21 cellular contexts compared by ENCODE assay signal in the genomic region with DNA sequence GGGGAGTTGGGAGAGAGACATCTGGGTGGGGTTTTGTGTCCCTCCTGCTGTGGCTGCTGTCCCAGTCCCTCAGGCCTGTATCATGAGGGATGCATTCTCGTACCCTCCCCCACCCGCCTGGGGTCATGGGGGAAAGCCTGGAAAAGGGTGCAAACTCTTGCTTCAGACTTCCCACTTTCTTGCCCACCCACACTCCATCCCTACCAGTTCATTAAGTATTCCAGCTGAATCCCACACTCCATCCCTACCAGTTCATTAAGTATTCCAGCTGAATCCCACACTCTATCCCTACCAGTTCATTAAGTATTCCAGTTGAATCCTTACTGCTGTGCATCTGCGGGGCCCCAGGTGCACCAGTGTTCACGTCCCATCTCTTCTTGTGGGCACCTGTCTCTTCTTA.
A peak's percentile ranks its signal among the peaks of the same experiment; 100 is the strongest.
DNase-seq lines count a peak whose midpoint lies in the region; ATAC-seq, FAIRE-seq and TF ChIP-seq lines count a peak whose summit lies in the region.
"Had no signal": no experiment of that assay in that cellular context is flagged by ENCODE, and none has a peak within 500 bp of the region (broad histone marks: within the 10 kb centered on the region; RNA-seq: fewer than 3 reads in every experiment).

No MANE protein-coding gene starts in this region.

- FAIRE-seq in astrocyte (lab: Jason Lieb, UNC) (no peak), pancreas (lab: Jason Lieb, UNC) (no peak)
- FAIRE-seq: A204.1, G401.6, GM12892 had no signal

- TF ChIP-seq CTCF in Caco-2 (IDR thresholded peaks at IDR 0.05; ENCODE audit: insufficient read depth in 1 of 2, low read depth in 1 of 2, low read length in 1 of 2, severe bottlenecking in 1 of 2, unreplicated experiment in 1 of 2) = no peak
- no peak for TF ChIP-seq CTCF in astrocyte (IDR thresholded peaks at IDR 0.05; ENCODE audit: insufficient read depth, low read depth, low read length)
- TF ChIP-seq CTCF in pancreas (IDR thresholded peaks at IDR 0.05) = no peak

- H2AFZ ChIP-seq in astrocyte (ENCODE audit: low read depth, low read length) = no peak overlapping the region

- no peaks in the 10 kb centered on the region for H3K27me3 Mint-ChIP-seq in Caco-2 (ENCODE audit: insufficient read depth, unreplicated experiment)
- no peaks in the 10 kb centered on the region for H3K27me3 Mint-ChIP-seq in astrocyte (ENCODE audit: low read depth, unreplicated experiment)
- peaks cover 8% of the 10 kb centered on the region for H3K27me3 Mint-ChIP-seq in activated CD8-positive, alpha-beta memory T cell treated with anti-CD3 and anti-CD28 coated beads, Interleukin-2, amount 10 ng/mL, durations not matched to agents 7 days and 5 days
- H3K27me3 Mint-ChIP-seq: CD4-positive, alpha-beta T cell had no signal

- H3K4me2 ChIP-seq in astrocyte (ENCODE audit: low read length) (no peak overlapping the region), mesendoderm (ENCODE audit: low read length) (no peak overlapping the region)
- H3K4me2 ChIP-seq: BLaER1 treated with 17β-estradiol and CSF1 and Interleukin-3, amounts not matched to agents 10 nM and 100 nM had no signal

- no peaks in the 10 kb centered on the region for H3K36me3 ChIP-seq in Caco-2 (ENCODE audit: control insufficient read depth, insufficient read depth, low read length)
- H3K36me3 ChIP-seq in astrocyte (ENCODE audit: insufficient read depth, low read length) = no peaks in the 10 kb centered on the region
- no peaks in the 10 kb centered on the region for H3K36me3 ChIP-seq in mesendoderm (ENCODE audit: control insufficient read depth, insufficient read depth, low read length)
- no peaks in the 10 kb centered on the region for H3K36me3 ChIP-seq in pancreas
- H3K36me3 ChIP-seq: BE2C; BLaER1 treated with 17β-estradiol and CSF1 and Interleukin-3, amounts not matched to agents 10 nM and 100 nM had no signal

- ATAC-seq in pancreas = no peak
- ATAC-seq in activated CD8-positive, alpha-beta memory T cell treated with anti-CD3 and anti-CD28 coated beads, Interleukin-2, amount 10 ng/mL, durations not matched to agents 7 days and 5 days = no peak

- H3K9ac ChIP-seq in astrocyte (ENCODE audit: low read length) (no peak overlapping the region), mesendoderm (ENCODE audit: low read length) (peak overlapping the region; percentile 28)
- H3K9ac ChIP-seq: BLaER1 treated with 17β-estradiol and CSF1 and Interleukin-3, amounts not matched to agents 10 nM and 100 nM; GM23248 had no signal

- H3K9me3 Mint-ChIP-seq in Caco-2 (ENCODE audit: unreplicated experiment) (no peaks in the 10 kb centered on the region), astrocyte (ENCODE audit: unreplicated experiment) (no peaks in the 10 kb centered on the region)
- H3K9me3 Mint-ChIP-seq in activated CD8-positive, alpha-beta memory T cell treated with anti-CD3 and anti-CD28 coated beads, Interleukin-2, amount 10 ng/mL, durations not matched to agents 7 days and 5 days (ENCODE audit: low read depth) = no peaks in the 10 kb centered on the region
- H3K9me3 Mint-ChIP-seq: CD4-positive, alpha-beta T cell; CD8-positive, alpha-beta memory T cell had no signal

- BruUV-seq in Caco-2 (replicated peaks; lab: Mats Ljungman, UMichigan) = no TSS peak

- H2AK5ac ChIP-seq in mesendoderm (ENCODE audit: low read length) = peak overlapping the region; percentile 79

- H3K79me2 ChIP-seq in astrocyte (ENCODE audit: insufficient read depth, low read length) = no peaks in the 10 kb centered on the region
- no peaks in the 10 kb centered on the region for H3K79me2 ChIP-seq in mesendoderm (ENCODE audit: control insufficient read depth, insufficient read depth, low read length)

- peak overlapping the region; percentile 44 for H3K56ac ChIP-seq in mesendoderm (ENCODE audit: low read length)

- H4K8ac ChIP-seq in mesendoderm (ENCODE audit: low read depth, low read length) = no peak overlapping the region

- H3K4me3 Mint-ChIP-seq in Caco-2 (ENCODE audit: unreplicated experiment) (no peak overlapping the region), astrocyte (ENCODE audit: unreplicated experiment) (no peak overlapping the region)
- H3K4me3 Mint-ChIP-seq in activated CD8-positive, alpha-beta memory T cell treated with anti-CD3 and anti-CD28 coated beads, Interleukin-2, amount 10 ng/mL, durations not matched to agents 7 days and 5 days = no peak overlapping the region
- H3K4me3 Mint-ChIP-seq: CD4-positive, alpha-beta T cell; CD8-positive, alpha-beta memory T cell had no signal

- peak overlapping the region; percentile 59 for H4K5ac ChIP-seq in mesendoderm (ENCODE audit: low read length)

- intact Hi-C loops in Caco-2 (cut with micrococcal nuclease; ENCODE audit: unreplicated experiment) = no loop called here
- intact Hi-C loops in pancreas (cut with DNase I) = no loop called here

- H3K27me3 ChIP-seq in Caco-2 (replicated peaks; ENCODE audit: control insufficient read depth, insufficient read depth, low read length) (no peaks in the 10 kb centered on the region), astrocyte (ENCODE audit: insufficient read depth, low read length) (no peaks in the 10 kb centered on the region), mesendoderm (ENCODE audit: insufficient read depth, low read length, poor library complexity) (no peaks in the 10 kb centered on the region), pancreas (no peaks in the 10 kb centered on the region)
- H3K27me3 ChIP-seq: BE2C; BLaER1 treated with 17β-estradiol and CSF1 and Interleukin-3, amounts not matched to agents 10 nM and 100 nM had no signal

- no peak for DNase-seq in Caco-2
- DNase-seq in astrocyte (ENCODE audit: low read depth) = no peak
- DNase-seq in mesendoderm = no peak
- DNase-seq in pancreas = no peak
- DNase-seq in activated CD8-positive, alpha-beta memory T cell treated with anti-CD3 and anti-CD28 coated beads, Interleukin-2, amount 10 ng/mL, durations not matched to agents 7 days and 5 days = no peak
- no peak for DNase-seq in ACHN
- DNase-seq: AML-193; BE2C; Calu3; CD4-positive, alpha-beta T cell; CD8-positive, alpha-beta memory T cell; DMS153; DND-41; GM23248; HCEC 1CT had no signal

- H3K4me3 ChIP-seq in Caco-2 (ENCODE audit: low read depth, low read length) = no peak overlapping the region
- no peak overlapping the region for H3K4me3 ChIP-seq in astrocyte (ENCODE audit: insufficient read depth, low read depth, low read length)
- H3K4me3 ChIP-seq in mesendoderm (ENCODE audit: low read length) = no peak overlapping the region
- no peak overlapping the region for H3K4me3 ChIP-seq in pancreas
- H3K4me3 ChIP-seq: BLaER1 treated with 17β-estradiol and CSF1 and Interleukin-3, amounts not matched to agents 10 nM and 100 nM; GM23248 had no signal

- H4K20me1 ChIP-seq in astrocyte (ENCODE audit: insufficient read depth, low read length) = no peaks in the 10 kb centered on the region
- H4K20me1 ChIP-seq: BLaER1 treated with 17β-estradiol and CSF1 and Interleukin-3, amounts not matched to agents 10 nM and 100 nM had no signal

- CTCF ChIA-PET in Caco-2 (lab: Charles Lee) = no interaction called here
- CTCF ChIA-PET in activated CD8-positive, alpha-beta memory T cell treated with anti-CD3 and anti-CD28 coated beads, Interleukin-2, amount 10 ng/mL, durations not matched to agents 7 days and 5 days (lab: Charles Lee) = interaction anchor here (0.6 to 1.5 kb wide), 2 partner anchors 52 to 186 kb away, joined by 3 read pairs; no protein-coding TSS in a partner anchor

- no peaks in the 10 kb centered on the region for H3K79me1 ChIP-seq in mesendoderm (ENCODE audit: low read length)

- peak overlapping the region; percentile 34 for H2BK120ac ChIP-seq in mesendoderm (ENCODE audit: low read depth, low read length)

- peak overlapping the region; percentile 68 for H2BK5ac ChIP-seq in mesendoderm (ENCODE audit: low read length)

- H3K9me3 ChIP-seq in Caco-2 = no peaks in the 10 kb centered on the region
- no peaks in the 10 kb centered on the region for H3K9me3 ChIP-seq in astrocyte (ENCODE audit: insufficient read depth, low read depth, low read length)
- no peaks in the 10 kb centered on the region for H3K9me3 ChIP-seq in pancreas
- H3K9me3 ChIP-seq: BE2C; BLaER1 treated with 17β-estradiol and CSF1 and Interleukin-3, amounts not matched to agents 10 nM and 100 nM had no signal

- H2BK15ac ChIP-seq in mesendoderm (replicated peaks; ENCODE audit: low read depth) = no peak overlapping the region

- H3K27ac ChIP-seq in astrocyte (ENCODE audit: low read depth, low read length) = no peak overlapping the region
- H3K27ac ChIP-seq in mesendoderm (ENCODE audit: low read depth, low read length) = peak overlapping the region; percentile 44
- H3K27ac ChIP-seq in pancreas = no peak overlapping the region
- H3K27ac ChIP-seq: 22Rv1; BLaER1 treated with 17β-estradiol and CSF1 and Interleukin-3, amounts not matched to agents 10 nM and 100 nM; GM23248 had no signal

- no CpG with 5 or more reads among the region's 4 CpGs for WGBS in mesendoderm (ENCODE audit: extremely low coverage, insufficient coverage, low lambda C conversion rate)
- 83 to 86% methylated on average over 4 of the region's 4 CpGs for WGBS in pancreas, 2 donors

- H3K23ac ChIP-seq in mesendoderm (ENCODE audit: low read length) = no peak overlapping the region

- H3K36me3 Mint-ChIP-seq in Caco-2 (ENCODE audit: insufficient read depth, unreplicated experiment) (no peaks in the 10 kb centered on the region), astrocyte (ENCODE audit: low read depth, unreplicated experiment) (no peaks in the 10 kb centered on the region)
- H3K36me3 Mint-ChIP-seq in activated CD8-positive, alpha-beta memory T cell treated with anti-CD3 and anti-CD28 coated beads, Interleukin-2, amount 10 ng/mL, durations not matched to agents 7 days and 5 days = no peaks in the 10 kb centered on the region
- H3K36me3 Mint-ChIP-seq: CD14-positive monocyte; CD8-positive, alpha-beta memory T cell had no signal

- H3K4me1 ChIP-seq in Caco-2 (peaks cover 25% of the 10 kb centered on the region), astrocyte (ENCODE audit: insufficient read depth, low read length) (peaks cover 14% of the 10 kb centered on the region), mesendoderm (ENCODE audit: control insufficient read depth, low read depth, low read length) (peaks cover 30% of the 10 kb centered on the region), pancreas (no peaks in the 10 kb centered on the region)
- H3K4me1 ChIP-seq: BE2C had no signal

- POLR2A ChIA-PET in Caco-2 (lab: Charles Lee) = no interaction called here

- H3K27ac Mint-ChIP-seq in Caco-2 (ENCODE audit: unreplicated experiment) (peak overlapping the region; percentile 75), astrocyte (ENCODE audit: unreplicated experiment) (peak overlapping the region; percentile 6)
- H3K27ac Mint-ChIP-seq in activated CD8-positive, alpha-beta memory T cell treated with anti-CD3 and anti-CD28 coated beads, Interleukin-2, amount 10 ng/mL, durations not matched to agents 7 days and 5 days = no peak overlapping the region
- H3K27ac Mint-ChIP-seq: CD14-positive monocyte; CD4-positive, alpha-beta T cell had no signal

- H3K18ac ChIP-seq in mesendoderm (ENCODE audit: low read length) = peak overlapping the region; percentile 39

- H3K4ac ChIP-seq in mesendoderm (ENCODE audit: low read depth, low read length) = no peak overlapping the region

- in situ Hi-C loops in ACHN (cut with HindIII; ENCODE audit: low pct_ligation_motif_present, low pct_unique_long_range_greater_than_20kb, low sequenced_read_pairs) = no loop called here

- H3K4me1 Mint-ChIP-seq in Caco-2 (ENCODE audit: low read depth, unreplicated experiment) = peaks cover 35% of the 10 kb centered on the region
- H3K4me1 Mint-ChIP-seq in astrocyte (ENCODE audit: low read depth, unreplicated experiment) = peaks cover 26% of the 10 kb centered on the region
- no peaks in the 10 kb centered on the region for H3K4me1 Mint-ChIP-seq in activated CD8-positive, alpha-beta memory T cell treated with anti-CD3 and anti-CD28 coated beads, Interleukin-2, amount 10 ng/mL, durations not matched to agents 7 days and 5 days
- H3K4me1 Mint-ChIP-seq: CD14-positive monocyte; CD8-positive, alpha-beta memory T cell had no signal
